In genomic region chr5:122458278-122458872, GRCh38 we compare ENCODE assay signal across 8 cellular contexts.
DNase-seq lines count a peak whose midpoint lies in the region; ATAC-seq and TF ChIP-seq lines count a peak whose summit lies in the region.

No MANE protein-coding gene starts in this region.

- TF ChIP-seq CTCF in BE2C (IDR thresholded peaks at IDR 0.05; ENCODE audit: low read depth, low read length), result peak; percentile 79

- no peak overlapping the region for H3K4me3 Mint-ChIP-seq in natural killer cell treated with Interleukin-12 subunit alpha and Interleukin-12 subunit beta and Interleukin-15 and Interleukin-18, amount 100 ng/mL, for 72 hours

- H3K4me1 Mint-ChIP-seq in natural killer cell treated with Interleukin-12 subunit alpha and Interleukin-12 subunit beta and Interleukin-15 and Interleukin-18, amount 100 ng/mL, for 72 hours (ENCODE audit: low read depth in 2 of 2), result no peaks in the 10 kb centered on the region

- peaks cover 8% of the 10 kb centered on the region for H3K27me3 ChIP-seq in BE2C

- no peaks in the 10 kb centered on the region for H3K36me3 ChIP-seq in BE2C

- ATAC-seq in GM18870 (IDR thresholded peaks at IDR 0.05; ENCODE audit: unreplicated experiment), result peak; percentile 61
- peak; percentile 64 for ATAC-seq in HG03135 (IDR thresholded peaks at IDR 0.05; ENCODE audit: unreplicated experiment)
- no peak for ATAC-seq in natural killer cell treated with Interleukin-12 subunit alpha and Interleukin-12 subunit beta and Interleukin-15 and Interleukin-18, amount 100 ng/mL, for 72 hours

- H3K36me3 Mint-ChIP-seq in natural killer cell treated with Interleukin-12 subunit alpha and Interleukin-12 subunit beta and Interleukin-15 and Interleukin-18, amount 100 ng/mL, for 72 hours, result no peaks in the 10 kb centered on the region

- no peak overlapping the region for H3K27ac Mint-ChIP-seq in natural killer cell treated with Interleukin-12 subunit alpha and Interleukin-12 subunit beta and Interleukin-15 and Interleukin-18, amount 100 ng/mL, for 72 hours

- peaks cover 13% of the 10 kb centered on the region for H3K9me3 Mint-ChIP-seq in natural killer cell treated with Interleukin-12 subunit alpha and Interleukin-12 subunit beta and Interleukin-15 and Interleukin-18, amount 100 ng/mL, for 72 hours

- H3K4me3 ChIP-seq in BE2C (ENCODE audit: low read depth, low read length), result no peak overlapping the region

- peaks cover 0 to 8% of the 10 kb centered on the region in 2 donors for H3K27me3 Mint-ChIP-seq in natural killer cell treated with Interleukin-12 subunit alpha and Interleukin-12 subunit beta and Interleukin-15 and Interleukin-18, amount 100 ng/mL, for 72 hours

- H3K9me3 ChIP-seq in BE2C, result no peaks in the 10 kb centered on the region

- peak; percentile 24 for DNase-seq in BE2C
- peak; percentile 32 for DNase-seq in SK-N-DZ (ENCODE audit: low spot score)
- DNase-seq in kidney glomerular epithelial cell (lab: John Stamatoyannopoulos, UW), result peak; percentile 10
- DNase-seq in activated effector memory CD4-positive, alpha-beta T cell treated with anti-CD3 and anti-CD28 coated beads, Interleukin-2, amount 50 U/mL, for 16 hours, result no peak
- no peak for DNase-seq in activated CD4-positive, CD25-positive, alpha-beta regulatory T cell treated with anti-CD3 and anti-CD28 coated beads, Interleukin-2, amount 50 U/mL, for 72 hours
- no peak for DNase-seq in natural killer cell treated with Interleukin-12 subunit alpha and Interleukin-12 subunit beta and Interleukin-15 and Interleukin-18, amount 100 ng/mL, for 72 hours (ENCODE audit: low spot score)

- H3K4me1 ChIP-seq in BE2C, result no peaks in the 10 kb centered on the region

Comparison
In these comparisons a context has a peak if more than half of its experiments do, and no peak if none do; other contexts are left out.
1. DNase-seq: peak in BE2C (single experiment), SK-N-DZ (single experiment) and kidney glomerular epithelial cell (single experiment); none in activated effector memory CD4-positive, alpha-beta T cell treated with anti-CD3 and anti-CD28 coated beads, Interleukin-2, amount 50 U/mL, for 16 hours (single experiment), activated CD4-positive, CD25-positive, alpha-beta regulatory T cell treated with anti-CD3 and anti-CD28 coated beads, Interleukin-2, amount 50 U/mL, for 72 hours (single experiment) and natural killer cell treated with Interleukin-12 subunit alpha and Interleukin-12 subunit beta and Interleukin-15 and Interleukin-18, amount 100 ng/mL, for 72 hours (single experiment).
2. ATAC-seq: peak in GM18870 (single experiment) and HG03135 (single experiment); none in natural killer cell treated with Interleukin-12 subunit alpha and Interleukin-12 subunit beta and Interleukin-15 and Interleukin-18, amount 100 ng/mL, for 72 hours (0 of 2).